Comparison of ENCODE assay signal across 13 cellular contexts in the genomic region with DNA sequence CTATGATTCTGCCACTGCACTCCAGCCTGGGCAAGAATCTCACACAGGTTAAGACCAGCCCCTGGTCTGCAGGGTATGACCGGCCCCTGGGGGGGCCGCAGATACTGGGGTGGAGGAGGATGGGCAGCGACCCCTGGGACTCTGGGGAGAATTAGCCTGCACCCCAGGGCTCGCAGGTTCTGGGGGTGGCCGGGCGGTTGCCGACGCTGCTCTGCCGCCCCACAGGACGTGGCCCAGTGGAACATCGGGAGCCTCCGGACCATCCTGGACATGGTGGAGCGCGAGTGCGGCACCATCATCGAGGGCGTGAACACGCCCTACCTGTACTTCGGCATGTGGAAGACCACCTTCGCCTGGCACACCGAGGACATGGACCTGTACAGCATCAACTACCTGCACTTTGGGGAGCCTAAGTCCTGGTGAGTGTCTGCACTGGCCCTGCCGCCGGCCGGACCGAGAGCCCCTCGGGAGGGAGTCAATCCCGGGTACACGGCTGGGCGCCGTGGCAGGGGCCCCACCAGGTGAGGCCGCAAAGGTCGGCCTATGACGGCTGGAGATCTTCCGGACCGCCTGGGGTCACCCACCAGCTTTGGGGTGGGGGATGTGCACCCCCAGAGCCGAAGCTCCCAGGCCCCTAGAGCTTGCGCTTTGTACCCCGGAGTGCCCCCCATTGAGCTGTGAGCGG.
DNase-seq lines count a peak whose midpoint lies in the region; ATAC-seq and TF ChIP-seq lines count a peak whose summit lies in the region.
"Had no signal": no experiment of that assay in that cellular context is flagged by ENCODE, and none has a peak within 500 bp of the region (broad histone marks: within the 10 kb centered on the region; RNA-seq: fewer than 3 reads in every experiment).

No MANE protein-coding gene starts in this region.

- H3K27me3 Mint-ChIP-seq in naive thymus-derived CD4-positive, alpha-beta T cell, result no peaks in the 10 kb centered on the region
- H3K27me3 Mint-ChIP-seq: activated naive CD8-positive, alpha-beta T cell; brain; stimulated activated naive B cell treated with anti-CD40 and anti-IgM and Interleukin-4, amounts not matched to agents 10 μg/mL and 1 μg/mL and 100 μg/mL, for 72 hours had no signal

- H4K20me1 ChIP-seq in neural cell (ENCODE audit: insufficient read depth), result no peaks in the 10 kb centered on the region

- H3K36me3 Mint-ChIP-seq in naive thymus-derived CD4-positive, alpha-beta T cell, result peaks cover 0 to 16% (median 0%) of the 10 kb centered on the region in 5 donors
- H3K36me3 Mint-ChIP-seq: activated naive CD8-positive, alpha-beta T cell had no signal

- TF ChIP-seq EP300 in neural cell (conservative IDR thresholded peaks at IDR 0.05; ENCODE audit: poor library complexity, severe bottlenecking) (no peak), transverse colon (IDR thresholded peaks at IDR 0.05; ENCODE audit: low read depth) (no peak)

- H3K4me3 ChIP-seq in NT2/D1 (ENCODE audit: insufficient read length, low read depth) (no peak overlapping the region), neural cell (ENCODE audit: low read length) (no peak overlapping the region), transverse colon (no peak overlapping the region), uterus (no peak overlapping the region)
- no peak overlapping the region for H3K4me3 ChIP-seq in naive thymus-derived CD4-positive, alpha-beta T cell (ENCODE audit: low read length)

- peaks cover 54% of the 10 kb centered on the region for H3K36me3 ChIP-seq in NT2/D1 (ENCODE audit: insufficient read depth, insufficient read length, low read length)
- H3K36me3 ChIP-seq in neural cell (ENCODE audit: insufficient read depth, low read length), result no peaks in the 10 kb centered on the region
- no peaks in the 10 kb centered on the region for H3K36me3 ChIP-seq in transverse colon
- H3K36me3 ChIP-seq in naive thymus-derived CD4-positive, alpha-beta T cell (ENCODE audit: control insufficient read depth in 2 of 3, insufficient read depth in 3 of 3, low read length in 3 of 3), result peaks cover 0 to 45% (median 0%) of the 10 kb centered on the region in 3 experiments
- no peaks in the 10 kb centered on the region for H3K36me3 ChIP-seq in uterus

- H3K4me1 ChIP-seq in NT2/D1 (ENCODE audit: insufficient read depth, insufficient read length) (peaks cover 24% of the 10 kb centered on the region), transverse colon (peaks cover 27 to 44% (median 40%) of the 10 kb centered on the region in 4 donors), uterus (peaks cover 0 to 15% of the 10 kb centered on the region in 2 donors)
- no peaks in the 10 kb centered on the region for H3K4me1 ChIP-seq in naive thymus-derived CD4-positive, alpha-beta T cell (ENCODE audit: control insufficient read depth in 2 of 2, insufficient read depth in 2 of 2, low read length in 2 of 2)

- in situ Hi-C loops in transverse colon (cut with MboI; ENCODE audit: low pct_ligation_motif_present in 1 of 4, low pct_unique_long_range_greater_than_20kb in 1 of 4, low sequenced_read_pairs in 3 of 4), result loop anchor here in 1 of 4 donors (25.0 kb wide), 1 partner anchor 185 kb away; the partner anchor contains the start of gene PLIN3

- POLR2A ChIA-PET in naive thymus-derived CD4-positive, alpha-beta T cell (lab: Charles Lee), result no interaction called here

- H3K9ac ChIP-seq in NT2/D1 (ENCODE audit: insufficient read length, low read depth), result peak overlapping the region; percentile 21
- H3K9ac ChIP-seq in neural cell (ENCODE audit: low read length), result peak overlapping the region; percentile 12

- no peak overlapping the region for H3K27ac Mint-ChIP-seq in naive thymus-derived CD4-positive, alpha-beta T cell
- H3K27ac Mint-ChIP-seq: activated naive CD8-positive, alpha-beta T cell; stimulated activated naive B cell treated with anti-CD40 and anti-IgM and Interleukin-4, amounts not matched to agents 10 μg/mL and 1 μg/mL and 100 μg/mL, for 72 hours had no signal

- peaks cover 0 to 2% (median 0%) of the 10 kb centered on the region in 11 donors for H3K9me3 Mint-ChIP-seq in naive thymus-derived CD4-positive, alpha-beta T cell
- H3K9me3 Mint-ChIP-seq: brain; stimulated activated naive B cell treated with anti-CD40 and anti-IgM and Interleukin-4, amounts not matched to agents 10 μg/mL and 1 μg/mL and 100 μg/mL, for 72 hours had no signal

- H3K4me2 ChIP-seq in neural cell (ENCODE audit: low read length), result no peak overlapping the region

- H3K4me3 Mint-ChIP-seq in naive thymus-derived CD4-positive, alpha-beta T cell, result no peak overlapping the region
- H3K4me3 Mint-ChIP-seq: activated naive CD8-positive, alpha-beta T cell; stimulated activated naive B cell treated with anti-CD40 and anti-IgM and Interleukin-4, amounts not matched to agents 10 μg/mL and 1 μg/mL and 100 μg/mL, for 72 hours had no signal

- TF ChIP-seq CTCF in neural cell (IDR thresholded peaks at IDR 0.05; ENCODE audit: poor library complexity, severe bottlenecking), result no peak
- no peak for TF ChIP-seq CTCF in transverse colon (IDR thresholded peaks at IDR 0.05)
- no peak for TF ChIP-seq CTCF in uterus (IDR thresholded peaks at IDR 0.05)

- ATAC-seq in naive thymus-derived CD4-positive, alpha-beta T cell, result no peak

- no peaks in the 10 kb centered on the region for H3F3A ChIP-seq in neural cell (ENCODE audit: insufficient read depth, low read length, poor library complexity, severe bottlenecking)

- CTCF ChIA-PET in naive thymus-derived CD4-positive, alpha-beta T cell (lab: Charles Lee), result interaction anchor here (0.7 kb wide), 1 partner anchor 105 kb away, joined by 3 read pairs; no protein-coding TSS in a partner anchor

- intact Hi-C loops in transverse colon (cut with DNase I; ENCODE audit: low total_unique reads), result loop anchor here (10.0 kb wide), 1 partner anchor 527 kb away; no protein-coding TSS in a partner anchor
- intact Hi-C loops in naive thymus-derived CD4-positive, alpha-beta T cell (cut with micrococcal nuclease), result loop anchor here (5.0 kb wide), 2 partner anchors 105 to 530 kb away; no protein-coding TSS in a partner anchor
- intact Hi-C loops in uterus (cut with DNase I; ENCODE audit: low total_unique reads), result loop anchor here (5.0 kb wide), 1 partner anchor 530 kb away; no protein-coding TSS in a partner anchor

- H3K4me1 Mint-ChIP-seq in naive thymus-derived CD4-positive, alpha-beta T cell, result peaks cover 0 to 5% (median 3%) of the 10 kb centered on the region in 7 donors

- no peaks in the 10 kb centered on the region for H3K27me3 ChIP-seq in NT2/D1 (ENCODE audit: insufficient read depth, insufficient read length)
- H3K27me3 ChIP-seq in neural cell (ENCODE audit: insufficient read depth, low read depth, low read length), result no peaks in the 10 kb centered on the region
- H3K27me3 ChIP-seq in transverse colon, result no peaks in the 10 kb centered on the region
- H3K27me3 ChIP-seq in naive thymus-derived CD4-positive, alpha-beta T cell (ENCODE audit: control insufficient read depth in 2 of 2, insufficient read depth in 2 of 2, low read length in 2 of 2), result no peaks in the 10 kb centered on the region
- no peaks in the 10 kb centered on the region for H3K27me3 ChIP-seq in uterus

- DNase-seq in NT2/D1 (ENCODE audit: low read depth, low spot score) (no peak), transverse colon (no peak), uterus (no peak), NCI-H2196 treated with DMSO at 0.1 percent for 48 hours (lab: John Stamatoyannopoulos, UW; ENCODE audit: unreplicated experiment) (no peak)
- no peak for DNase-seq in naive thymus-derived CD4-positive, alpha-beta T cell
- DNase-seq: cortex of kidney, NCI-H1694 treated with DMSO at 0.1 percent for 48 hours, SIG-M5 had no signal

- H3K9me3 ChIP-seq in NT2/D1 (ENCODE audit: insufficient read depth, low read length) (no peaks in the 10 kb centered on the region), neural cell (ENCODE audit: low read length) (no peaks in the 10 kb centered on the region), transverse colon (no peaks in the 10 kb centered on the region), uterus (no peaks in the 10 kb centered on the region)
- no peaks in the 10 kb centered on the region for H3K9me3 ChIP-seq in naive thymus-derived CD4-positive, alpha-beta T cell (ENCODE audit: control insufficient read depth in 2 of 3, low read length in 3 of 3)

- no peak for TF ChIP-seq RAD21 in neural cell (conservative IDR thresholded peaks at IDR 0.05)

- H3K9me2 ChIP-seq in neural cell (ENCODE audit: insufficient read depth, low read length), result no peaks in the 10 kb centered on the region

- WGBS in transverse colon (ENCODE audit: low coverage in 1 of 2), 2 donors, result 94% methylated on average over 39 of the region's 39 CpGs; no CpG with 5 or more reads in 1 of the 2 donors

- H3K79me2 ChIP-seq in neural cell (replicated peaks; ENCODE audit: insufficient read depth, low read length), result no peaks in the 10 kb centered on the region

- H3K27ac ChIP-seq in cingulate gyrus (ENCODE audit: low read depth, low read length) (peak overlapping the region; percentile 69), neural cell (ENCODE audit: low read length) (no peak overlapping the region), transverse colon (peak overlapping the region; percentile 77 to 89 (median 82)), uterus (no peak overlapping the region)
- no peak overlapping the region for H3K27ac ChIP-seq in naive thymus-derived CD4-positive, alpha-beta T cell (ENCODE audit: low read depth, low read length)

- no peak overlapping the region for H2AFZ ChIP-seq in neural cell (ENCODE audit: low read depth, low read length)

- TF ChIP-seq POLR2A in transverse colon (IDR thresholded peaks at IDR 0.05) (no peak), uterus (IDR thresholded peaks at IDR 0.05) (no peak)

TF ChIP-seq in neural cell, 6 proteins besides CTCF, POLR2A, EP300 and RAD21:
- TF ChIP-seq EZH2 (IDR thresholded peaks at IDR 0.05; ENCODE audit: borderline replicate concordance, insufficient read depth, low read length, poor library complexity, severe bottlenecking) (no peak), TAF1 (IDR thresholded peaks at IDR 0.05; ENCODE audit: low read depth) (no peak), SMC3 (conservative IDR thresholded peaks at IDR 0.05; ENCODE audit: poor library complexity) (no peak), MXI1 (conservative IDR thresholded peaks at IDR 0.05; ENCODE audit: poor library complexity, severe bottlenecking) (no peak), POLR2AphosphoS5 (IDR thresholded peaks at IDR 0.05) (no peak)
TF ChIP-seq in neural cell: peak in this region for 0.

Comparison
In these comparisons a context has a peak if more than half of its experiments do, and no peak if none do; other contexts are left out.
1. H3K27ac ChIP-seq: peak in cingulate gyrus (single experiment) and transverse colon (4 of 4); none in neural cell (single experiment), naive thymus-derived CD4-positive, alpha-beta T cell (single experiment) and uterus (0 of 2).